In genomic region chr16:28923231-28923587, GRCh38 we compare ENCODE assay signal across 15 cellular contexts. TPM values are rescaled to one million over a fixed set of nuclear protein-coding genes. Genes with fewer than 3 reads are reported as not detected.
A peak's percentile ranks its signal among the peaks of the same experiment; 100 is the strongest.
DNase-seq lines count a peak whose midpoint lies in the region; ATAC-seq and TF ChIP-seq lines count a peak whose summit lies in the region.
"Had no signal": no experiment of that assay in that cellular context is flagged by ENCODE, and none has a peak within 500 bp of the region (broad histone marks: within the 10 kb centered on the region; RNA-seq: fewer than 3 reads in every experiment).

No MANE protein-coding gene starts in this region.

- H2AFZ ChIP-seq in MM.1S (ENCODE audit: low read length) (no peak overlapping the region), mammary epithelial cell (ENCODE audit: low read depth, low read length) (no peak overlapping the region)

- H3K27ac ChIP-seq in MM.1S (ENCODE audit: low read length): peak overlapping the region; percentile 93
- no peak overlapping the region for H3K27ac ChIP-seq in mammary epithelial cell (ENCODE audit: insufficient read depth, low read depth, low read length)

- H3K4me1 ChIP-seq in MM.1S (ENCODE audit: low read length) (peaks cover 16% of the 10 kb centered on the region), mammary epithelial cell (ENCODE audit: insufficient read depth, low read length) (peaks cover 11% of the 10 kb centered on the region)

- CTCF ChIA-PET in mammary epithelial cell (lab: Charles Lee; ENCODE audit: low non-redundant PET): no interaction called here

- ATAC-seq in GM21423 (IDR thresholded peaks at IDR 0.05; ENCODE audit: unreplicated experiment) (no peak), HG03571 (IDR thresholded peaks at IDR 0.05; ENCODE audit: unreplicated experiment) (no peak)

- peak overlapping the region; percentile 78 for H3K27ac Mint-ChIP-seq in T-helper 2 cell treated with Interferon-gamma antibody and Interleukin-4, amounts not matched to agents 5 μg/mL and 100 μg/mL, for 36 hours
- peak overlapping the region; percentile 62 for H3K27ac Mint-ChIP-seq in progenitor cell of endocrine pancreas

- H3K36me3 ChIP-seq in MM.1S (replicated peaks; ENCODE audit: insufficient read depth, low read length) (peaks cover 3% of the 10 kb centered on the region; the same call in 1 of the 2 replicates), mammary epithelial cell (ENCODE audit: insufficient read depth, low read length) (peaks cover 2% of the 10 kb centered on the region)

- intact Hi-C loops in mammary epithelial cell (cut with micrococcal nuclease): no loop called here

- H3K27me3 ChIP-seq in MM.1S (replicated peaks; ENCODE audit: insufficient read depth, low read length) (no peaks in the 10 kb centered on the region), mammary epithelial cell (ENCODE audit: insufficient read depth, low read length) (no peaks in the 10 kb centered on the region)

- DNase-seq in T-helper 2 cell treated with Interferon-gamma antibody and Interleukin-4, amounts not matched to agents 5 μg/mL and 100 μg/mL, for 36 hours (ENCODE audit: low spot score): no peak
- DNase-seq in T-helper 2 cell: no peak
- no peak for DNase-seq in MM.1S
- DNase-seq in mammary epithelial cell: no peak
- no peak for DNase-seq in progenitor cell of endocrine pancreas (ENCODE audit: low spot score, unreplicated experiment)
- no peak for DNase-seq in GM19238 (ENCODE audit: insufficient read length, low spot score)
- DNase-seq: cerebellar nuclear complex, foreskin fibroblast, KG1, NCI-H226, SK-N-SH had no signal

- H3K9me3 Mint-ChIP-seq in T-helper 2 cell treated with Interferon-gamma antibody and Interleukin-4, amounts not matched to agents 5 μg/mL and 100 μg/mL, for 36 hours: no peaks in the 10 kb centered on the region
- no peaks in the 10 kb centered on the region for H3K9me3 Mint-ChIP-seq in progenitor cell of endocrine pancreas (ENCODE audit: low read depth)

- peak overlapping the region; percentile 100 for H3K4me2 ChIP-seq in MM.1S (ENCODE audit: low read depth, low read length)
- peak overlapping the region; percentile 24 for H3K4me2 ChIP-seq in mammary epithelial cell (ENCODE audit: insufficient read depth, low read depth, low read length)
- H3K4me2 ChIP-seq: SK-N-SH had no signal

- H3K4me1 Mint-ChIP-seq in T-helper 2 cell treated with Interferon-gamma antibody and Interleukin-4, amounts not matched to agents 5 μg/mL and 100 μg/mL, for 36 hours (ENCODE audit: low read depth): peaks cover 9% of the 10 kb centered on the region
- peaks cover 15% of the 10 kb centered on the region for H3K4me1 Mint-ChIP-seq in progenitor cell of endocrine pancreas (ENCODE audit: low read depth)

- H3K79me2 ChIP-seq in MM.1S (ENCODE audit: low read length) (peaks cover 21% of the 10 kb centered on the region), mammary epithelial cell (ENCODE audit: insufficient read depth, low read length) (peaks cover 12% of the 10 kb centered on the region)

- no peak for TF ChIP-seq CTCF in MM.1S (IDR thresholded peaks at IDR 0.05; ENCODE audit: low read length)
- no peak for TF ChIP-seq CTCF in mammary epithelial cell (conservative IDR thresholded peaks at IDR 0.05 in 1 of 2, IDR thresholded peaks at IDR 0.05 in 1 of 2; ENCODE audit: extremely low read depth in 1 of 2, insufficient read depth in 1 of 2, low read depth in 1 of 2, low read length in 2 of 2)
- TF ChIP-seq CTCF in progenitor cell of endocrine pancreas (IDR thresholded peaks at IDR 0.05; ENCODE audit: unreplicated experiment): no peak

- H3K9me3 ChIP-seq in MM.1S (replicated peaks; ENCODE audit: insufficient read depth, low read length) (no peaks in the 10 kb centered on the region), mammary epithelial cell (replicated peaks; ENCODE audit: insufficient read depth, low read length) (no peaks in the 10 kb centered on the region)
- H3K9me3 ChIP-seq: SK-N-SH had no signal

- dilution Hi-C loops in mammary epithelial cell (cut with HindIII; ENCODE audit: low sequenced_read_pairs): no loop called here

- whole genome bisulfite sequencing in mammary epithelial cell (ENCODE audit: low coverage, missing lambda C conversion rate): 100% methylated on average over 3 of the region's 3 CpGs

- no peaks in the 10 kb centered on the region for H3K9me2 ChIP-seq in MM.1S (replicated peaks; ENCODE audit: insufficient read depth, low read length)
- H3K9me2 ChIP-seq: SK-N-SH had no signal

- peaks cover 21% of the 10 kb centered on the region for H3F3A ChIP-seq in MM.1S (ENCODE audit: insufficient read depth, low read length)

- no TSS peak for BruUV-seq in mammary epithelial cell (replicated peaks; lab: Mats Ljungman, UMichigan)

- H3K9ac ChIP-seq in MM.1S (ENCODE audit: low read length): peak overlapping the region; percentile 73
- no peak overlapping the region for H3K9ac ChIP-seq in mammary epithelial cell (ENCODE audit: insufficient read depth, low read length)
- H3K9ac ChIP-seq: SK-N-SH had no signal

- H4K20me1 ChIP-seq in MM.1S (ENCODE audit: insufficient read depth, low read length) (no peaks in the 10 kb centered on the region), mammary epithelial cell (ENCODE audit: insufficient read depth, low read length) (no peaks in the 10 kb centered on the region)

- peak overlapping the region; percentile 70 for H3K4me3 Mint-ChIP-seq in T-helper 2 cell treated with Interferon-gamma antibody and Interleukin-4, amounts not matched to agents 5 μg/mL and 100 μg/mL, for 36 hours
- H3K4me3 Mint-ChIP-seq in progenitor cell of endocrine pancreas (ENCODE audit: low read depth): peak overlapping the region; percentile 98

- in situ Hi-C loops in mammary epithelial cell (cut with MboI; ENCODE audit: low sequenced_read_pairs in 2 of 2): loop anchor here in 1 of 2 donors (10.0 kb wide), 1 partner anchor 58 kb away; the partner anchor contains the start of gene SH2B1

- peaks cover 15% of the 10 kb centered on the region for H3K36me3 Mint-ChIP-seq in T-helper 2 cell treated with Interferon-gamma antibody and Interleukin-4, amounts not matched to agents 5 μg/mL and 100 μg/mL, for 36 hours (ENCODE audit: low read depth)
- H3K36me3 Mint-ChIP-seq in progenitor cell of endocrine pancreas (ENCODE audit: insufficient read depth): peaks cover 6% of the 10 kb centered on the region

- H3K27me3 Mint-ChIP-seq in T-helper 2 cell treated with Interferon-gamma antibody and Interleukin-4, amounts not matched to agents 5 μg/mL and 100 μg/mL, for 36 hours (ENCODE audit: low read depth): no peaks in the 10 kb centered on the region
- no peaks in the 10 kb centered on the region for H3K27me3 Mint-ChIP-seq in progenitor cell of endocrine pancreas

- peak overlapping the region; percentile 87 for H3K4me3 ChIP-seq in MM.1S (ENCODE audit: low read length)
- no peak overlapping the region for H3K4me3 ChIP-seq in mammary epithelial cell (replicated peaks in 1 of 3; ENCODE audit: insufficient read depth in 1 of 3, low read depth in 2 of 3, low read length in 3 of 3)

RNA-seq across cellular contexts. Expression of gene RABEP2, which starts 1.8 kb away (rescaled TPM):
- total RNA-seq in mammary epithelial cell (10 to 100 TPM; 24.2 to 25.4 TPM), progenitor cell of endocrine pancreas (33.3 and 34.9 TPM in 2 replicates)
- polyA plus RNA-seq in mammary epithelial cell: 11.6 TPM
- 3.1 TPM for polyA minus RNA-seq in mammary epithelial cell

RNA-seq across cellular contexts. Expression of gene CD19, which starts 8.6 kb away (rescaled TPM):
- total RNA-seq in mammary epithelial cell (not detected), progenitor cell of endocrine pancreas (not detected in 2 replicates)
- polyA plus RNA-seq in mammary epithelial cell: not detected
- polyA minus RNA-seq in mammary epithelial cell: not detected
- total RNA-seq: renal cortical epithelial cell, ureter had no signal
- polyA plus RNA-seq: SK-N-SH had no signal

RNA-seq across cellular contexts. Expression of gene NFATC2IP, which starts 27.5 kb away (rescaled TPM):
- total RNA-seq in mammary epithelial cell (10 to 100 TPM; 21.5 to 59.2 TPM), progenitor cell of endocrine pancreas (70.4 and 77.1 TPM in 2 replicates)
- 43.6 TPM for polyA plus RNA-seq in mammary epithelial cell
- 49.7 TPM for polyA minus RNA-seq in mammary epithelial cell

RNA-seq across cellular contexts. Expression of gene ATP2A1, which starts 44.9 kb away (rescaled TPM):
- total RNA-seq in mammary epithelial cell: 1 to 10 TPM in 1 of 2 donors, under 1 TPM in 1; 0.17 to 1.2 TPM
- 0.43 TPM for polyA plus RNA-seq in mammary epithelial cell
- polyA minus RNA-seq in mammary epithelial cell: not detected
- total RNA-seq in progenitor cell of endocrine pancreas: 2.7 and 3.0 TPM in 2 replicates

RNA-seq across cellular contexts. Expression of gene SPNS1, which starts 51.4 kb away (rescaled TPM):
- total RNA-seq in mammary epithelial cell (10 to 100 TPM; 24.5 to 32.3 TPM), progenitor cell of endocrine pancreas (36.6 and 41.1 TPM in 2 replicates)
- polyA plus RNA-seq in mammary epithelial cell: 31.4 TPM
- polyA minus RNA-seq in mammary epithelial cell: 16.7 TPM
